ENCODE assay signal across 22 cellular contexts in genomic region chr10:11682267-11682683, GRCh38. TPM values are rescaled to one million over a fixed set of nuclear protein-coding genes. Genes with fewer than 3 reads are reported as not detected.
A peak's percentile ranks its signal among the peaks of the same experiment; 100 is the strongest.
DNase-seq lines count a peak whose midpoint lies in the region; ATAC-seq, FAIRE-seq and TF ChIP-seq lines count a peak whose summit lies in the region.
"Had no signal": no experiment of that assay in that cellular context is flagged by ENCODE, and none has a peak within 500 bp of the region (broad histone marks: within the 10 kb centered on the region; RNA-seq: fewer than 3 reads in every experiment).

No MANE protein-coding gene starts in this region.

- intact Hi-C loops in transverse colon (cut with DNase I; ENCODE audit: low total_unique reads), result no loop called here

- DNase-seq in GM12891 (ENCODE audit: insufficient read length, low spot score) (no peak), T-helper 17 cell (no peak), foreskin fibroblast (no peak), transverse colon (no peak)
- DNase-seq in naive thymus-derived CD8-positive, alpha-beta T cell, result no peak
- no peak for DNase-seq in natural killer cell treated with Interleukin-12 subunit alpha and Interleukin-12 subunit beta and Interleukin-15 and Interleukin-18, amount 100 ng/mL, for 72 hours (ENCODE audit: low spot score)
- DNase-seq: activated CD4-positive, alpha-beta T cell treated with anti-CD3 and anti-CD28 coated beads for 48 hours; C1 segment of cervical spinal cord; caudate nucleus; HFFc6; IMR-90; MG63; NCI-H146; NCI-H69; psoas muscle; RPMI8226; T-helper 2 cell had no signal

- in situ Hi-C loops in transverse colon (cut with MboI; ENCODE audit: low pct_ligation_motif_present in 1 of 4, low pct_unique_long_range_greater_than_20kb in 1 of 4, low sequenced_read_pairs in 3 of 4), result no loop called here

- no peak for FAIRE-seq in GM12891 (lab: Jason Lieb, UNC)
- FAIRE-seq: kidney had no signal

- no peak for TF ChIP-seq CTCF in foreskin fibroblast (IDR thresholded peaks at IDR 0.05; ENCODE audit: low read depth, low read length)
- no peak for TF ChIP-seq CTCF in gastroesophageal sphincter (IDR thresholded peaks at IDR 0.05)
- no peak for TF ChIP-seq CTCF in transverse colon (IDR thresholded peaks at IDR 0.05)

- H3K4me3 ChIP-seq in BLaER1 (no peak overlapping the region), foreskin fibroblast (ENCODE audit: low read depth in 1 of 2, low read length in 2 of 2) (no peak overlapping the region), gastroesophageal sphincter (no peak overlapping the region), transverse colon (no peak overlapping the region)
- H3K4me3 ChIP-seq: ascending aorta, MG63, psoas muscle had no signal

- H3K36me3 ChIP-seq in BLaER1 (0 out of 2 replicates have a peak, but pooled peaks cover 1% of the 10 kb centered on the region), gastroesophageal sphincter (no peaks in the 10 kb centered on the region), transverse colon (no peaks in the 10 kb centered on the region)
- H3K36me3 ChIP-seq: ascending aorta, MG63 had no signal

- H3K36me3 Mint-ChIP-seq in T-helper 17 cell (ENCODE audit: low read depth), result no peaks in the 10 kb centered on the region
- H3K36me3 Mint-ChIP-seq in naive thymus-derived CD8-positive, alpha-beta T cell, result no peaks in the 10 kb centered on the region
- no peaks in the 10 kb centered on the region for H3K36me3 Mint-ChIP-seq in natural killer cell treated with Interleukin-12 subunit alpha and Interleukin-12 subunit beta and Interleukin-15 and Interleukin-18, amount 100 ng/mL, for 72 hours
- H3K36me3 Mint-ChIP-seq: activated naive CD4-positive, alpha-beta T cell treated with anti-CD3 and anti-CD28 coated beads, Interleukin-2, amount 50 U/mL, for 72 hours had no signal

- H3K4me3 Mint-ChIP-seq in T-helper 17 cell, result no peak overlapping the region
- H3K4me3 Mint-ChIP-seq in naive thymus-derived CD8-positive, alpha-beta T cell, result peak overlapping the region in 6 of 10 donors; percentile 35 to 70 (median 58)
- H3K4me3 Mint-ChIP-seq in natural killer cell treated with Interleukin-12 subunit alpha and Interleukin-12 subunit beta and Interleukin-15 and Interleukin-18, amount 100 ng/mL, for 72 hours, result no peak overlapping the region
- H3K4me3 Mint-ChIP-seq: HFFc6 had no signal

- H3K27ac ChIP-seq in BLaER1, result peak overlapping the region; percentile 90
- no peak overlapping the region for H3K27ac ChIP-seq in gastroesophageal sphincter
- no peak overlapping the region for H3K27ac ChIP-seq in transverse colon
- H3K27ac ChIP-seq: ascending aorta, psoas muscle had no signal

- H4K20me1 ChIP-seq in BLaER1, result no peaks in the 10 kb centered on the region

- H3K9me3 Mint-ChIP-seq in naive thymus-derived CD8-positive, alpha-beta T cell, result no peaks in the 10 kb centered on the region
- H3K9me3 Mint-ChIP-seq in natural killer cell treated with Interleukin-12 subunit alpha and Interleukin-12 subunit beta and Interleukin-15 and Interleukin-18, amount 100 ng/mL, for 72 hours, result no peaks in the 10 kb centered on the region
- H3K9me3 Mint-ChIP-seq: activated naive CD4-positive, alpha-beta T cell treated with anti-CD3 and anti-CD28 coated beads, Interleukin-2, amount 50 U/mL, for 72 hours; HFFc6 had no signal

- POLR2A ChIA-PET in naive thymus-derived CD8-positive, alpha-beta T cell (lab: Charles Lee), result interaction anchor here (0.6 to 1.8 kb wide), 7 partner anchors 17 to 336 kb away, joined by 3 to 5 read pairs (median 3); partner anchors contain the start of gene USP6NL

- H3K4me1 Mint-ChIP-seq in T-helper 17 cell, result peaks cover 30% of the 10 kb centered on the region
- H3K4me1 Mint-ChIP-seq in naive thymus-derived CD8-positive, alpha-beta T cell, result peaks cover 36 to 84% (median 62%) of the 10 kb centered on the region in 4 donors
- H3K4me1 Mint-ChIP-seq in natural killer cell treated with Interleukin-12 subunit alpha and Interleukin-12 subunit beta and Interleukin-15 and Interleukin-18, amount 100 ng/mL, for 72 hours (ENCODE audit: low read depth in 2 of 2), result peaks cover 28 to 30% of the 10 kb centered on the region in 2 donors

- peak overlapping the region; percentile 97 for H3K4me2 ChIP-seq in BLaER1

- peak overlapping the region; percentile 57; the same call in 1 of the 2 replicates for H3K9ac ChIP-seq in BLaER1

- TF ChIP-seq EP300 in gastroesophageal sphincter (IDR thresholded peaks at IDR 0.05) (no peak), transverse colon (IDR thresholded peaks at IDR 0.05; ENCODE audit: low read depth) (no peak)

- H3K27me3 ChIP-seq in BLaER1, result no peaks in the 10 kb centered on the region
- peaks cover 21% of the 10 kb centered on the region for H3K27me3 ChIP-seq in gastroesophageal sphincter
- no peaks in the 10 kb centered on the region for H3K27me3 ChIP-seq in transverse colon
- H3K27me3 ChIP-seq: ascending aorta had no signal

- ATAC-seq in T-helper 17 cell (no peak), gastroesophageal sphincter (no peak)
- no peak for ATAC-seq in naive thymus-derived CD8-positive, alpha-beta T cell
- no peak for ATAC-seq in natural killer cell treated with Interleukin-12 subunit alpha and Interleukin-12 subunit beta and Interleukin-15 and Interleukin-18, amount 100 ng/mL, for 72 hours
- ATAC-seq: activated naive CD4-positive, alpha-beta T cell treated with anti-CD3 and anti-CD28 coated beads, Interleukin-2, amount 50 U/mL, for 72 hours; psoas muscle had no signal

- 79 to 100% methylated on average over 1 to 6 of the region's 6 CpGs for WGBS in gastroesophageal sphincter (ENCODE audit: low coverage in 1 of 2), 2 donors
- 67 to 74% methylated on average over 4 to 6 of the region's 6 CpGs for WGBS in transverse colon (ENCODE audit: low coverage in 1 of 2), 2 donors

- peaks cover 88% of the 10 kb centered on the region for H3K4me1 ChIP-seq in BLaER1
- peaks cover 0 to 10% (median 0%) of the 10 kb centered on the region in 3 donors for H3K4me1 ChIP-seq in gastroesophageal sphincter
- peaks cover 0 to 34% (median 22%) of the 10 kb centered on the region in 4 donors for H3K4me1 ChIP-seq in transverse colon
- H3K4me1 ChIP-seq: psoas muscle had no signal

- peaks cover 1% of the 10 kb centered on the region; the same call in 1 of the 2 replicates for H3K9me3 ChIP-seq in BLaER1
- no peaks in the 10 kb centered on the region for H3K9me3 ChIP-seq in T-helper 17 cell (ENCODE audit: control insufficient read depth, low read length, poor library complexity, severe bottlenecking)
- H3K9me3 ChIP-seq in gastroesophageal sphincter, result no peaks in the 10 kb centered on the region
- no peaks in the 10 kb centered on the region for H3K9me3 ChIP-seq in transverse colon
- H3K9me3 ChIP-seq: ascending aorta, MG63, psoas muscle had no signal

- peaks cover 12% of the 10 kb centered on the region for H3K27me3 Mint-ChIP-seq in T-helper 17 cell
- no peaks in the 10 kb centered on the region for H3K27me3 Mint-ChIP-seq in naive thymus-derived CD8-positive, alpha-beta T cell
- H3K27me3 Mint-ChIP-seq in natural killer cell treated with Interleukin-12 subunit alpha and Interleukin-12 subunit beta and Interleukin-15 and Interleukin-18, amount 100 ng/mL, for 72 hours, result peaks cover 7 to 19% of the 10 kb centered on the region in 2 donors

- H3K27ac Mint-ChIP-seq in T-helper 17 cell, result peak overlapping the region; percentile 68
- H3K27ac Mint-ChIP-seq in naive thymus-derived CD8-positive, alpha-beta T cell, result peak overlapping the region in 9 of 10 donors; percentile 78 to 99 (median 97)
- no peak overlapping the region for H3K27ac Mint-ChIP-seq in natural killer cell treated with Interleukin-12 subunit alpha and Interleukin-12 subunit beta and Interleukin-15 and Interleukin-18, amount 100 ng/mL, for 72 hours
- H3K27ac Mint-ChIP-seq: activated naive CD4-positive, alpha-beta T cell treated with anti-CD3 and anti-CD28 coated beads, Interleukin-2, amount 50 U/mL, for 72 hours; HFFc6 had no signal

- TF ChIP-seq POLR2A in GM12891 (IDR thresholded peaks at IDR 0.05; ENCODE audit: low read depth, low read length), result peak; percentile 21; the same call in 1 of the 2 replicates
- no peak for TF ChIP-seq POLR2A in gastroesophageal sphincter (IDR thresholded peaks at IDR 0.05)
- no peak for TF ChIP-seq POLR2A in transverse colon (IDR thresholded peaks at IDR 0.05)

TF ChIP-seq in GM12891, 5 proteins besides CTCF, POLR2A, EP300 and RAD21:
- 0 out of 2 replicates have a peak, but pooled peaks have one; percentile 14 for TF ChIP-seq TAF1 (IDR thresholded peaks at IDR 0.05; ENCODE audit: low read depth, low read length)
- TF ChIP-seq SPI1 (IDR thresholded peaks at IDR 0.05; ENCODE audit: low read depth, low read length), result no peak
TF ChIP-seq in GM12891: peak in this region for 1.

RNA-seq across cellular contexts. Expression of gene ECHDC3, which starts 59.9 kb away (rescaled TPM):
- polyA plus RNA-seq in GM12891 (2012; ENCODE audit: low read depth, missing spikeins), result 5.9 TPM
- total RNA-seq in T-helper 17 cell (under 1 TPM in 1 of 2 donors, not detected in 1; 0.72 TPM), gastroesophageal sphincter (10 to 100 TPM in 3 of 4 donors, 1 to 10 TPM in 1; 7.3 to 19.3 (median 14.0) TPM), transverse colon (1 to 10 TPM in 3 of 4 donors, under 1 TPM in 1; 0.75 to 5.7 (median 4.0) TPM)
- total RNA-seq in naive thymus-derived CD8-positive, alpha-beta T cell, result under 1 TPM; 0.65 to 0.74 TPM
- 1 to 10 TPM in 1 of 3 donors, under 1 TPM in 2; 0.14 to 1.7 (median 0.55) TPM for polyA plus RNA-seq in naive thymus-derived CD8-positive, alpha-beta T cell
- total RNA-seq in natural killer cell treated with Interleukin-12 subunit alpha and Interleukin-12 subunit beta and Interleukin-15 and Interleukin-18, amount 100 ng/mL, for 72 hours, result 1 to 10 TPM; 1.3 to 2.0 TPM

Comparison
In these comparisons a context has a peak if more than half of its experiments do, and no peak if none do; other contexts are left out.
1. H3K27ac Mint-ChIP-seq: peak in T-helper 17 cell (single experiment) and naive thymus-derived CD8-positive, alpha-beta T cell (9 of 10); none in natural killer cell treated with Interleukin-12 subunit alpha and Interleukin-12 subunit beta and Interleukin-15 and Interleukin-18, amount 100 ng/mL, for 72 hours (0 of 2).
2. H3K4me3 Mint-ChIP-seq: peak in naive thymus-derived CD8-positive, alpha-beta T cell (6 of 10); none in T-helper 17 cell (single experiment) and natural killer cell treated with Interleukin-12 subunit alpha and Interleukin-12 subunit beta and Interleukin-15 and Interleukin-18, amount 100 ng/mL, for 72 hours (single experiment).